1 cellular context compared by ENCODE assay signal in genomic region chr16:81542609-81543570, GRCh38.
TF ChIP-seq lines count a peak whose summit lies in the region.

No MANE protein-coding gene starts in this region.

TF ChIP-seq in HepG2, 621 proteins besides CTCF, POLR2A, EP300 and RAD21 (continued from another document and continues in another):
- no peak for TF ChIP-seq ZBTB33 (CRISPR knock-in tag; IDR thresholded peaks at IDR 0.05)
- no peak for TF ChIP-seq ZBTB8A (CRISPR knock-in tag; IDR thresholded peaks at IDR 0.05; ENCODE audit: borderline replicate concordance, low read depth)
- TF ChIP-seq SOX13 (IDR thresholded peaks at IDR 0.05) = no peak; the same call in 1 of the 2 replicates
- peak in 1 of 2 experiments; percentile 63; a peak in 2 of 4 replicates for TF ChIP-seq SOX13 (CRISPR knock-in tag; conservative IDR thresholded peaks at IDR 0.05 in 1 of 2, IDR thresholded peaks at IDR 0.05 in 1 of 2)
- no peak for TF ChIP-seq FOXP1 (IDR thresholded peaks at IDR 0.05)
- TF ChIP-seq FOXP1 (CRISPR knock-in tag; IDR thresholded peaks at IDR 0.05) = peak; percentile 54; the same call in 1 of the 2 replicates
- peak; percentile 80 for TF ChIP-seq HOMEZ (CRISPR knock-in tag; IDR thresholded peaks at IDR 0.05; ENCODE audit: low read depth)
- TF ChIP-seq ZNF451 (CRISPR knock-in tag; IDR thresholded peaks at IDR 0.05) = no peak
- TF ChIP-seq TBX3 (IDR thresholded peaks at IDR 0.05; ENCODE audit: borderline replicate concordance) = no peak
- TF ChIP-seq DZIP1 (CRISPR knock-in tag; IDR thresholded peaks at IDR 0.05) = no peak; the same call in 1 of the 2 replicates
- TF ChIP-seq ZNF691 (CRISPR knock-in tag; IDR thresholded peaks at IDR 0.05; ENCODE audit: borderline replicate concordance, low read depth) = peak; percentile 3; the same call in 1 of the 2 replicates
- TF ChIP-seq ZNF546 (CRISPR knock-in tag; conservative IDR thresholded peaks at IDR 0.05) = peak; percentile 69; the same call in 1 of the 2 replicates
- TF ChIP-seq ARNT2 (CRISPR knock-in tag; IDR thresholded peaks at IDR 0.05; ENCODE audit: low read depth) = no peak
- no peak; the same call in 1 of the 2 replicates for TF ChIP-seq SRY (CRISPR knock-in tag; IDR thresholded peaks at IDR 0.05)
- peak; percentile 88 for TF ChIP-seq TBX2 (CRISPR knock-in tag; IDR thresholded peaks at IDR 0.05; ENCODE audit: borderline replicate concordance)
- TF ChIP-seq HOXA7 (CRISPR knock-in tag; IDR thresholded peaks at IDR 0.05) = no peak
- TF ChIP-seq ZNF761 (CRISPR knock-in tag; conservative IDR thresholded peaks at IDR 0.05) = no peak
- no peak for TF ChIP-seq ZSCAN25 (CRISPR knock-in tag; IDR thresholded peaks at IDR 0.05)
- TF ChIP-seq IRX3 (CRISPR knock-in tag; IDR thresholded peaks at IDR 0.05; ENCODE audit: borderline replicate concordance, low read depth) = peak; percentile 42; the same call in 1 of the 2 replicates
- TF ChIP-seq ZXDC (CRISPR knock-in tag; IDR thresholded peaks at IDR 0.05) = no peak
- no peak for TF ChIP-seq MLLT10 (CRISPR knock-in tag; IDR thresholded peaks at IDR 0.05)
- peak; percentile 21; the same call in 1 of the 2 replicates for TF ChIP-seq ZNF503 (CRISPR knock-in tag; IDR thresholded peaks at IDR 0.05)
- no peak for TF ChIP-seq ZNF562 (CRISPR knock-in tag; IDR thresholded peaks at IDR 0.05; ENCODE audit: borderline replicate concordance)
- no peak for TF ChIP-seq ZNF513 (CRISPR knock-in tag; conservative IDR thresholded peaks at IDR 0.05)
- TF ChIP-seq HMG20B (CRISPR knock-in tag; conservative IDR thresholded peaks at IDR 0.05) = no peak
- TF ChIP-seq BRD4 (CRISPR knock-in tag; IDR thresholded peaks at IDR 0.05) = peak; percentile 74; the same call in 1 of the 2 replicates
- peak; percentile 74; the same call in 1 of the 2 replicates for TF ChIP-seq TARDBP (CRISPR knock-in tag; IDR thresholded peaks at IDR 0.05)
- TF ChIP-seq ZNF883 (CRISPR knock-in tag; IDR thresholded peaks at IDR 0.05; ENCODE audit: not compliant biosample characterization) = no peak
- TF ChIP-seq ZBTB40 (IDR thresholded peaks at IDR 0.05) = no peak
- TF ChIP-seq ZBTB40 (CRISPR knock-in tag; IDR thresholded peaks at IDR 0.05) = peak; percentile 18; the same call in 1 of the 2 replicates
- peak; percentile 20; the same call in 1 of the 2 replicates for TF ChIP-seq STAG1 (CRISPR knock-in tag; IDR thresholded peaks at IDR 0.05)
- no peak for TF ChIP-seq PREB (CRISPR knock-in tag; IDR thresholded peaks at IDR 0.05)
- no peak for TF ChIP-seq TBP (CRISPR knock-in tag; IDR thresholded peaks at IDR 0.05)
